ENCODE assay signal across 1 cellular context in the genomic region with DNA sequence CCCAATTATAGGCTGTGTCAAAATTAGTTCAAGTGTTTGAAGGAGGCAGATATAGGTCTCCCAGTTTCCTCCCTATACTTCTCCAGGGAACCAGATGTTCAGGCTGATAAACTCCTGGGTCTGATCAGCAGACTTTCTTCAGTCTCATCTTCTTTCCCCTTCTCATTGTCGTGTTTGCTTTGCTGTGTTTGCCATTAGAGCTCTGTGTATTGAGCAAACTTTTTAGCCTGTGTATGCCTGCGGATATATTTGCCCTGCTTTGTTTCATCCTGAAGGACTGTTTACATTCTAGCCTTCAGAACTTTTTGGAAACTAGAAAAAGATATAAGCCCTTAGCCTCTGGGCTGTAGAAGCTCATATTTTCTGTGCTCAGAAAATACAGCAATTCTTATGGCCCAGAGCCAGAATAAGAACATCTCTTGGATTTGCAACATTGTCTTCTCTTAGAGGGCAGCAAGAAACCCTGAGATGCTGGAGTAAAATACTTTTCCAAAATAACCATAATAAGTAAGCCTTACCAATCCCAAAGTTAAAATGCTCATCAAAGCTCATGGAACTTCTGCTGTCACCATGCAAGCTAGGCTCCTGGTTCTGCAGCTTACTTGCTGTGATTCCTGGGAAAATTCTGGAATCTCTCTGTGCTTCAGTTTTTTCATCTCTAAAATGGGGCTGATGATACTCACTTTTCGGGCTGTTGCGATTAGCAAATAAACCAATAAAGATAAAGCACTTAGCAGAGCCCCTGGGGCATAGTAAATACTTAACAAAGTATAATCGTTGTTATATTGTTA.
TF ChIP-seq lines count a peak whose summit lies in the region.

No MANE protein-coding gene starts in this region.

TF ChIP-seq in K562, 482 proteins besides CTCF, POLR2A, EP300 and RAD21:
- TF ChIP-seq ZNF668 (CRISPR knock-in tag; IDR thresholded peaks at IDR 0.05) (no peak), FOSL1 (tag; conservative IDR thresholded peaks at IDR 0.05) (0 out of 2 replicates have a peak, but pooled peaks have one; percentile 29), POLR3A (IDR thresholded peaks at IDR 0.05; ENCODE audit: borderline replicate concordance, extremely low read depth, insufficient read depth, insufficient read length) (no peak), MCM3 (IDR thresholded peaks at IDR 0.05) (no peak), FOXA3 (CRISPR knock-in tag; conservative IDR thresholded peaks at IDR 0.05 in 1 of 2, IDR thresholded peaks at IDR 0.05 in 1 of 2) (peak in 1 of 2 experiments; percentile 17; a peak in 1 of 4 replicates), NR2C1 (IDR thresholded peaks at IDR 0.05) (no peak), NR2C1 (tag; IDR thresholded peaks at IDR 0.05) (no peak), TAL1 (IDR thresholded peaks at IDR 0.05) (peak; percentile 55), PRPF4 (IDR thresholded peaks at IDR 0.05; ENCODE audit: insufficient read depth, low read depth, low read length, poor library complexity, severe bottlenecking) (no peak), FOXJ2 (tag; IDR thresholded peaks at IDR 0.05) (no peak), NCOR1 (IDR thresholded peaks at IDR 0.05) (peak; percentile 21; the same call in 1 of the 2 replicates), ASH1L (IDR thresholded peaks at IDR 0.05; ENCODE audit: borderline replicate concordance, low read depth, partially characterized antibody) (no peak), ARID1B (IDR thresholded peaks at IDR 0.05) (peak; percentile 68), FUS (optimal IDR thresholded peaks at IDR 0.05; ENCODE audit: low read depth, low read length) (no peak), SMARCA4 (IDR thresholded peaks at IDR 0.05) (0 out of 2 replicates have a peak, but pooled peaks have one; percentile 31), CCNT2 (IDR thresholded peaks at IDR 0.05; ENCODE audit: borderline replicate concordance, extremely low read depth, insufficient read length, low read depth, low read length) (no peak), NFATC3 (IDR thresholded peaks at IDR 0.05) (no peak), NR3C1 (CRISPR knock-in tag; IDR thresholded peaks at IDR 0.05) (no peak), CBFA2T2 (conservative IDR thresholded peaks at IDR 0.05) (peak; percentile 43), TCF3 (CRISPR knock-in tag; IDR thresholded peaks at IDR 0.05) (peak; percentile 49), GATA2 (CRISPR knock-in tag; IDR thresholded peaks at IDR 0.05) (peak; percentile 40; the same call in 1 of the 2 replicates), SIN3B (IDR thresholded peaks at IDR 0.05; ENCODE audit: low read depth) (no peak), ZSCAN29 (IDR thresholded peaks at IDR 0.05) (no peak), NCOA6 (IDR thresholded peaks at IDR 0.05) (no peak), NFE2L1 (tag; IDR thresholded peaks at IDR 0.05; ENCODE audit: borderline replicate concordance, low read depth) (no peak), CBFA2T3 (IDR thresholded peaks at IDR 0.05) (peak; percentile 60), MAFF (IDR thresholded peaks at IDR 0.05; ENCODE audit: low read length) (no peak), GABPB2 (CRISPR knock-in tag; conservative IDR thresholded peaks at IDR 0.05) (no peak), MTA2 (IDR thresholded peaks at IDR 0.05; ENCODE audit: low read depth) (peak; percentile 46; the same call in 1 of the 2 replicates)
- TF ChIP-seq, protein P1, sequence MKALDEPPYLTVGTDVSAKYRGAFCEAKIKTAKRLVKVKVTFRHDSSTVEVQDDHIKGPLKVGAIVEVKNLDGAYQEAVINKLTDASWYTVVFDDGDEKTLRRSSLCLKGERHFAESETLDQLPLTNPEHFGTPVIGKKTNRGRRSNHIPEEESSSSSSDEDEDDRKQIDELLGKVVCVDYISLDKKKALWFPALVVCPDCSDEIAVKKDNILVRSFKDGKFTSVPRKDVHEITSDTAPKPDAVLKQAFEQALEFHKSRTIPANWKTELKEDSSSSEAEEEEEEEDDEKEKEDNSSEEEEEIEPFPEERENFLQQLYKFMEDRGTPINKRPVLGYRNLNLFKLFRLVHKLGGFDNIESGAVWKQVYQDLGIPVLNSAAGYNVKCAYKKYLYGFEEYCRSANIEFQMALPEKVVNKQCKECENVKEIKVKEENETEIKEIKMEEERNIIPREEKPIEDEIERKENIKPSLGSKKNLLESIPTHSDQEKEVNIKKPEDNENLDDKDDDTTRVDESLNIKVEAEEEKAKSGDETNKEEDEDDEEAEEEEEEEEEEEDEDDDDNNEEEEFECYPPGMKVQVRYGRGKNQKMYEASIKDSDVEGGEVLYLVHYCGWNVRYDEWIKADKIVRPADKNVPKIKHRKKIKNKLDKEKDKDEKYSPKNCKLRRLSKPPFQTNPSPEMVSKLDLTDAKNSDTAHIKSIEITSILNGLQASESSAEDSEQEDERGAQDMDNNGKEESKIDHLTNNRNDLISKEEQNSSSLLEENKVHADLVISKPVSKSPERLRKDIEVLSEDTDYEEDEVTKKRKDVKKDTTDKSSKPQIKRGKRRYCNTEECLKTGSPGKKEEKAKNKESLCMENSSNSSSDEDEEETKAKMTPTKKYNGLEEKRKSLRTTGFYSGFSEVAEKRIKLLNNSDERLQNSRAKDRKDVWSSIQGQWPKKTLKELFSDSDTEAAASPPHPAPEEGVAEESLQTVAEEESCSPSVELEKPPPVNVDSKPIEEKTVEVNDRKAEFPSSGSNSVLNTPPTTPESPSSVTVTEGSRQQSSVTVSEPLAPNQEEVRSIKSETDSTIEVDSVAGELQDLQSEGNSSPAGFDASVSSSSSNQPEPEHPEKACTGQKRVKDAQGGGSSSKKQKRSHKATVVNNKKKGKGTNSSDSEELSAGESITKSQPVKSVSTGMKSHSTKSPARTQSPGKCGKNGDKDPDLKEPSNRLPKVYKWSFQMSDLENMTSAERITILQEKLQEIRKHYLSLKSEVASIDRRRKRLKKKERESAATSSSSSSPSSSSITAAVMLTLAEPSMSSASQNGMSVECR (CRISPR knock-in tag; IDR thresholded peaks at IDR 0.05): no peak
- TF ChIP-seq, protein P2, sequence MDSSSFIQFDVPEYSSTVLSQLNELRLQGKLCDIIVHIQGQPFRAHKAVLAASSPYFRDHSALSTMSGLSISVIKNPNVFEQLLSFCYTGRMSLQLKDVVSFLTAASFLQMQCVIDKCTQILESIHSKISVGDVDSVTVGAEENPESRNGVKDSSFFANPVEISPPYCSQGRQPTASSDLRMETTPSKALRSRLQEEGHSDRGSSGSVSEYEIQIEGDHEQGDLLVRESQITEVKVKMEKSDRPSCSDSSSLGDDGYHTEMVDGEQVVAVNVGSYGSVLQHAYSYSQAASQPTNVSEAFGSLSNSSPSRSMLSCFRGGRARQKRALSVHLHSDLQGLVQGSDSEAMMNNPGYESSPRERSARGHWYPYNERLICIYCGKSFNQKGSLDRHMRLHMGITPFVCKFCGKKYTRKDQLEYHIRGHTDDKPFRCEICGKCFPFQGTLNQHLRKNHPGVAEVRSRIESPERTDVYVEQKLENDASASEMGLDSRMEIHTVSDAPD (CRISPR knock-in tag; IDR thresholded peaks at IDR 0.05): no peak
- TF ChIP-seq, protein P3, sequence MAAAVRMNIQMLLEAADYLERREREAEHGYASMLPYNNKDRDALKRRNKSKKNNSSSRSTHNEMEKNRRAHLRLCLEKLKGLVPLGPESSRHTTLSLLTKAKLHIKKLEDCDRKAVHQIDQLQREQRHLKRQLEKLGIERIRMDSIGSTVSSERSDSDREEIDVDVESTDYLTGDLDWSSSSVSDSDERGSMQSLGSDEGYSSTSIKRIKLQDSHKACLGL (CRISPR knock-in tag; IDR thresholded peaks at IDR 0.05; ENCODE audit: borderline replicate concordance, poor library complexity, severe bottlenecking): no peak
TF ChIP-seq in K562: peak in this region for 11.
